In genomic region chr4:2412534-2412884, GRCh38 we compare ENCODE assay signal across 9 cellular contexts. TPM values are rescaled to one million over a fixed set of nuclear protein-coding genes. Genes with fewer than 3 reads are reported as not detected.
A peak's percentile ranks its signal among the peaks of the same experiment; 100 is the strongest.
DNase-seq lines count a peak whose midpoint lies in the region; ATAC-seq and TF ChIP-seq lines count a peak whose summit lies in the region.
"Had no signal": no experiment of that assay in that cellular context is flagged by ENCODE, and none has a peak within 500 bp of the region (broad histone marks: within the 10 kb centered on the region; RNA-seq: fewer than 3 reads in every experiment).

No MANE protein-coding gene starts in this region.

- H3K27ac Mint-ChIP-seq in glutamatergic neuron (ENCODE audit: unreplicated experiment) = no peak overlapping the region

- no peak for TF ChIP-seq POLR2A in erythroblast (IDR thresholded peaks at IDR 0.05; ENCODE audit: low read length)
- TF ChIP-seq POLR2A in testis (IDR thresholded peaks at IDR 0.05) = no peak

- no peak overlapping the region for H3K4me3 ChIP-seq in testis

- peak; percentile 12 for ATAC-seq in HG03064 (IDR thresholded peaks at IDR 0.05; ENCODE audit: low read depth, unreplicated experiment)

- 52 to 82% methylated on average over 5 of the region's 5 CpGs for WGBS in testis, 2 donors

- peaks cover 16% of the 10 kb centered on the region for H3K27me3 Mint-ChIP-seq in glutamatergic neuron (ENCODE audit: unreplicated experiment)

- peak; percentile 77 for DNase-seq in NK-92 treated with Interleukin-12 subunit alpha and Interleukin-12 subunit beta, amount 100 ng/mL, for 24 hours (lab: John Stamatoyannopoulos, UW)
- DNase-seq in NK-92 (lab: John Stamatoyannopoulos, UW; ENCODE audit: unreplicated experiment) = no peak
- DNase-seq in activated CD4-positive, alpha-beta T cell treated with anti-CD3 and anti-CD28 coated beads for 48 hours = peak; percentile 82
- peak; percentile 34 to 38 for DNase-seq in erythroblast (lab: John Stamatoyannopoulos, UW)
- peak; percentile 32 for DNase-seq in stimulated activated CD4-positive, alpha-beta T cell treated with anti-CD3 and anti-CD28 coated beads, Interleukin-12 subunit alpha, Interleukin-12 subunit beta, amount 100 ng/mL, for 4 hours
- DNase-seq in glutamatergic neuron = no peak
- no peak for DNase-seq in testis

- H3K27ac ChIP-seq in testis = peak overlapping the region in 1 of 2 donors; percentile 44

- H3K4me1 ChIP-seq in testis = peaks cover 25% of the 10 kb centered on the region

- intact Hi-C loops in testis (cut with DNase I; ENCODE audit: low total_unique reads) = no loop called here

- peaks cover 11% of the 10 kb centered on the region for H3K9me3 Mint-ChIP-seq in glutamatergic neuron (ENCODE audit: unreplicated experiment)

- H3K9me3 ChIP-seq in testis = no peaks in the 10 kb centered on the region

- H3K27me3 ChIP-seq in testis = no peaks in the 10 kb centered on the region

- H3K4me1 Mint-ChIP-seq in glutamatergic neuron (ENCODE audit: low read depth, unreplicated experiment) = peaks cover 8% of the 10 kb centered on the region

- no peaks in the 10 kb centered on the region for H3K36me3 ChIP-seq in testis (ENCODE audit: low read depth, missing control alignments)

- no peaks in the 10 kb centered on the region for H3K36me3 Mint-ChIP-seq in glutamatergic neuron (ENCODE audit: unreplicated experiment)

- no peak overlapping the region for H3K4me3 Mint-ChIP-seq in glutamatergic neuron (ENCODE audit: unreplicated experiment)

- TF ChIP-seq CTCF in glutamatergic neuron (IDR thresholded peaks at IDR 0.05; ENCODE audit: partially characterized antibody, unreplicated experiment) (no peak), testis (IDR thresholded peaks at IDR 0.05) (no peak)

RNA-seq across cellular contexts. Expression of gene ZFYVE28, which starts 5.9 kb away (rescaled TPM):
- total RNA-seq in glutamatergic neuron (ENCODE audit: unreplicated experiment) (4.8 TPM), testis (10 to 100 TPM; 40.5 to 55.3 TPM)
- polyA plus RNA-seq in testis (ENCODE audit: insufficient read depth, low read depth, low replicate concordance) = 14.7 TPM

RNA-seq across cellular contexts. Expression of gene CFAP99, which starts 6.2 kb away (rescaled TPM):
- total RNA-seq in glutamatergic neuron (ENCODE audit: unreplicated experiment) = not detected
- total RNA-seq in testis = 10 to 100 TPM; 30.5 to 41.2 TPM
- polyA plus RNA-seq in testis (ENCODE audit: insufficient read depth, low read depth, low replicate concordance) = 40.1 TPM
- total RNA-seq: Daoy had no signal

RNA-seq across cellular contexts. Expression of gene RNF4, which starts 56.4 kb away (rescaled TPM):
- total RNA-seq in glutamatergic neuron (ENCODE audit: unreplicated experiment) (73.6 TPM), testis (10 to 100 TPM; 61.3 to 68.3 TPM)
- 69.8 TPM for polyA plus RNA-seq in testis (ENCODE audit: insufficient read depth, low read depth, low replicate concordance)

Comparison
In these comparisons a context has a peak if more than half of its experiments do, and no peak if none do; other contexts are left out.
1. DNase-seq: peak in NK-92 treated with Interleukin-12 subunit alpha and Interleukin-12 subunit beta, amount 100 ng/mL, for 24 hours (single experiment), activated CD4-positive, alpha-beta T cell treated with anti-CD3 and anti-CD28 coated beads for 48 hours (single experiment), erythroblast (2 of 2) and stimulated activated CD4-positive, alpha-beta T cell treated with anti-CD3 and anti-CD28 coated beads, Interleukin-12 subunit alpha, Interleukin-12 subunit beta, amount 100 ng/mL, for 4 hours (single experiment); none in NK-92 (single experiment), glutamatergic neuron (single experiment) and testis (single experiment).
2. RNA of gene CFAP99, which starts 6.2 kb away (total RNA-seq): 30.5 to 41.2 TPM in testis; not detected in glutamatergic neuron (single experiment); every median in the first group is over 10 times any median in the second.